Comparison of ENCODE assay signal across 8 cellular contexts in genomic region chr19:47243776-47244547, GRCh38. TPM values are rescaled to one million over a fixed set of nuclear protein-coding genes. Genes with fewer than 3 reads are reported as not detected.
A peak's percentile ranks its signal among the peaks of the same experiment; 100 is the strongest.
DNase-seq lines count a peak whose midpoint lies in the region; ATAC-seq and TF ChIP-seq lines count a peak whose summit lies in the region.

No MANE protein-coding gene starts in this region.

- H3K4me3 ChIP-seq in BJ (ENCODE audit: low read depth, low read length): peak overlapping the region; percentile 55

- POLR2A ChIA-PET in BJ (lab: Charles Lee): interaction anchor here (0.6 to 1.5 kb wide), 8 partner anchors 13 to 668 kb away, joined by 3 to 21 read pairs (median 8); partner anchors contain the start of gene CCDC9
- POLR2A ChIA-PET in activated CD8-positive, alpha-beta T cell treated with anti-CD3 and anti-CD28 coated beads for 36 hours (lab: Charles Lee): interaction anchor here (0.6 to 5.7 kb wide), 23 partner anchors 9 to 132 kb away, joined by 3 to 45 read pairs (median 5); partner anchors contain the start of genes CCDC9, DHX34, SAE1 and ZC3H4

- H3K9me3 Mint-ChIP-seq in activated CD8-positive, alpha-beta T cell treated with anti-CD3 and anti-CD28 coated beads for 36 hours: no peaks in the 10 kb centered on the region
- no peaks in the 10 kb centered on the region for H3K9me3 Mint-ChIP-seq in memory B cell

- peaks cover 26% of the 10 kb centered on the region for H3K4me1 Mint-ChIP-seq in activated CD8-positive, alpha-beta T cell treated with anti-CD3 and anti-CD28 coated beads for 36 hours (ENCODE audit: low read depth)
- peaks cover 23% of the 10 kb centered on the region for H3K4me1 Mint-ChIP-seq in memory B cell

- no peaks in the 10 kb centered on the region for H3K36me3 ChIP-seq in BJ (ENCODE audit: control insufficient read depth, insufficient read depth, low read length)

- DNase-seq in BJ (ENCODE audit: low read depth) (peak; percentile 80), NCI-H82 treated with DMSO at 0.1 percent for 48 hours (lab: John Stamatoyannopoulos, UW; ENCODE audit: unreplicated experiment) (peak; percentile 65), memory B cell (ENCODE audit: low spot score in 2 of 2) (peak; percentile 90 to 96)
- DNase-seq in activated CD8-positive, alpha-beta T cell treated with anti-CD3 and anti-CD28 coated beads for 36 hours: peak; percentile 95
- DNase-seq in effector CD8-positive, alpha-beta T cell (lab: John Stamatoyannopoulos, UW): peak; percentile 75
- DNase-seq in stimulated activated CD8-positive, alpha-beta memory T cell treated with anti-CD3 and anti-CD28 coated beads, Interleukin-12 subunit alpha, Interleukin-12 subunit beta, amount 100 ng/mL, for 1 hour (ENCODE audit: low read depth): peak; percentile 72

- ATAC-seq in GM19035 (IDR thresholded peaks at IDR 0.05; ENCODE audit: unreplicated experiment) (peak; percentile 75), HG03520 (IDR thresholded peaks at IDR 0.05; ENCODE audit: unreplicated experiment) (peak; percentile 54), memory B cell (ENCODE audit: low read depth) (peak; percentile 54)
- ATAC-seq in activated CD8-positive, alpha-beta T cell treated with anti-CD3 and anti-CD28 coated beads for 36 hours: peak; percentile 71

- CTCF ChIA-PET in BJ (lab: Yijun Ruan, JAX): interaction anchor here (0.6 to 7.1 kb wide), 32 partner anchors 11 to 428 kb away, joined by 3 to 339 read pairs (median 4); partner anchors contain the start of genes CCDC9, DHX34, INAFM1 and SAE1
- CTCF ChIA-PET in activated CD8-positive, alpha-beta T cell treated with anti-CD3 and anti-CD28 coated beads for 36 hours (lab: Charles Lee): interaction anchor here (0.6 to 10.1 kb wide), 57 partner anchors 9 to 387 kb away, joined by 3 to 399 read pairs (median 6); partner anchors contain the start of genes CCDC9, INAFM1, NPAS1 and SAE1

- TF ChIP-seq CTCF in BJ (IDR thresholded peaks at IDR 0.05; ENCODE audit: insufficient read depth, low read depth, low read length): peak; percentile 93
- peak; percentile 99 for TF ChIP-seq CTCF in activated CD8-positive, alpha-beta T cell treated with anti-CD3 and anti-CD28 coated beads for 36 hours (IDR thresholded peaks at IDR 0.05)

- intact Hi-C loops in activated CD8-positive, alpha-beta T cell treated with anti-CD3 and anti-CD28 coated beads for 36 hours (cut with micrococcal nuclease): loop anchor here (2.0 to 10.0 kb wide), 3 partner anchors 15 to 89 kb away; no protein-coding TSS in a partner anchor

- H3K4me3 Mint-ChIP-seq in activated CD8-positive, alpha-beta T cell treated with anti-CD3 and anti-CD28 coated beads for 36 hours: peak overlapping the region; percentile 81
- H3K4me3 Mint-ChIP-seq in memory B cell: peak overlapping the region; percentile 77

- no peaks in the 10 kb centered on the region for H3K27me3 Mint-ChIP-seq in activated CD8-positive, alpha-beta T cell treated with anti-CD3 and anti-CD28 coated beads for 36 hours
- H3K27me3 Mint-ChIP-seq in memory B cell: peaks cover 16% of the 10 kb centered on the region

- H3K27me3 ChIP-seq in BJ (ENCODE audit: control insufficient read depth, insufficient read depth, low read length): no peaks in the 10 kb centered on the region

- H3K36me3 Mint-ChIP-seq in activated CD8-positive, alpha-beta T cell treated with anti-CD3 and anti-CD28 coated beads for 36 hours (ENCODE audit: low read depth): peaks cover 3% of the 10 kb centered on the region
- H3K36me3 Mint-ChIP-seq in memory B cell: peaks cover 4% of the 10 kb centered on the region

- peak overlapping the region; percentile 98 for H3K27ac Mint-ChIP-seq in activated CD8-positive, alpha-beta T cell treated with anti-CD3 and anti-CD28 coated beads for 36 hours
- no peak overlapping the region for H3K27ac Mint-ChIP-seq in memory B cell

RNA-seq across cellular contexts. Expression of gene CCDC9, which starts 12.4 kb away (rescaled TPM):
- 4.1 and 5.5 TPM in 2 replicates for polyA plus RNA-seq in BJ (2011; rRNA removed)
- polyA minus RNA-seq in BJ (2011; rRNA and poly(A)+ RNA removed): 3.6 and 4.8 TPM in 2 replicates
- 10 to 100 TPM; 24.4 to 27.0 TPM for total RNA-seq in activated CD8-positive, alpha-beta T cell treated with anti-CD3 and anti-CD28 coated beads for 36 hours

RNA-seq across cellular contexts. Expression of gene BBC3, which starts 13.0 kb away (rescaled TPM):
- polyA plus RNA-seq in BJ (2011; rRNA removed): 5.2 and 5.7 TPM in 2 replicates
- 4.4 and 6.5 TPM in 2 replicates for polyA minus RNA-seq in BJ (2011; rRNA and poly(A)+ RNA removed)
- 10 to 100 TPM; 23.2 to 26.2 TPM for total RNA-seq in activated CD8-positive, alpha-beta T cell treated with anti-CD3 and anti-CD28 coated beads for 36 hours

RNA-seq across cellular contexts. Expression of gene INAFM1, which starts 30.7 kb away (rescaled TPM):
- 2.2 and 2.9 TPM in 2 replicates for polyA plus RNA-seq in BJ (2011; rRNA removed)
- polyA minus RNA-seq in BJ (2011; rRNA and poly(A)+ RNA removed): 1.00 and 1.8 TPM in 2 replicates
- 10 to 100 TPM; 11.4 to 12.7 TPM for total RNA-seq in activated CD8-positive, alpha-beta T cell treated with anti-CD3 and anti-CD28 coated beads for 36 hours

Comparison
In these comparisons a context has a peak if more than half of its experiments do, and no peak if none do; other contexts are left out.
1. Peak in every context shown above with its lines: DNase-seq, ATAC-seq and H3K4me3 ChIP-seq.